In the genomic region with DNA sequence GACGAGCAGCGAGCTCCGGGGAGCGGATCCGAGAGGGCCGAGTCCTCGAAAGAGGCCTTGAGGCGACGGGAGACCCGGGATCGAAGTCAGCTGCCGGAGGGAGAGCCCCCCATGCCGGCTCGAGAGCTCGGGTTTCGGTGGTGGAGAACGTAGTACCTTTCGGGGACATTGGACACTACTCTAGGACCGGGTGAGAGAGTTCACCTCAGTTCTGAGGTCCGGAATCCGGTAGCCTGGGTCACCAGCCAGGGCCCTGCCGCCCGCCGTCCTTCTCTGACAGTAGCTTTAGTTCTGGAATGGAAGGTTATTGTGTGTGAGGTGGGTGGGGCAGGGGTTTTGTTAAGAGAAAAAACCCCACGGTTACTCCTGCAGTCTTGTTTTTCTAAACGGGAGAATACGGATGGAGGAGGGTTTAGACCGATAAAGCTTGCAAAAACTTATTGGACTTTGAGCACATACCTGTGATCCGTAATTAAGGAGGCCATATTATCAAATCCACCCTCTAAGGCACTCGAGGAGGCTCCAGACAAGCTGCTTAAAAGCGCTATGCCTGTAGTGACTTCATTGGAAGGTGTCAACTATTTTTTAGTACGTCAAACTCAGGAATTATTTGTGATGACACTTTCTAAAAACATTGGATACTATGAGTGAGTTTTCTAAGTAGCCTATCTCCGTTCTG, we compare ENCODE assay signal across 8 cellular contexts. TPM values are rescaled to one million over a fixed set of nuclear protein-coding genes. Genes with fewer than 3 reads are reported as not detected.
DNase-seq lines count a peak whose midpoint lies in the region; TF ChIP-seq lines count a peak whose summit lies in the region.

No MANE protein-coding gene starts in this region.

- no peak overlapping the region for H3K18ac ChIP-seq in H9 (ENCODE audit: insufficient read length, low read depth, low read length)

- no peak overlapping the region for H2BK5ac ChIP-seq in H9 (ENCODE audit: insufficient read length, low read length)

- H4K8ac ChIP-seq in H9 (replicated peaks; ENCODE audit: insufficient read length, low read depth, low read length) = no peak overlapping the region

- H3K27me3 Mint-ChIP-seq in H9 (ENCODE audit: low read depth) = no peaks in the 10 kb centered on the region

- H3K9ac ChIP-seq in H9 (ENCODE audit: extremely low read depth, insufficient read length, low read length) = peak overlapping the region; percentile 81
- H3K9ac ChIP-seq in iPS-20b (ENCODE audit: low read depth, low read length) = peak overlapping the region; percentile 92

- no peaks in the 10 kb centered on the region for H3K9me3 Mint-ChIP-seq in H9

- H4K20me1 ChIP-seq in H9 (ENCODE audit: control insufficient read depth, insufficient read depth, insufficient read length) = no peaks in the 10 kb centered on the region

- H3K4me3 ChIP-seq in ascending aorta (peak overlapping the region; percentile 95 to 100), iPS-20b (ENCODE audit: low read length) (peak overlapping the region; percentile 98)

- H4K91ac ChIP-seq in H9 (ENCODE audit: insufficient read length, low read depth, low read length) = no peak overlapping the region

- H3K9me3 ChIP-seq in H9 (ENCODE audit: control insufficient read depth, low read depth, low read length) = no peaks in the 10 kb centered on the region
- H3K9me3 ChIP-seq in ascending aorta = no peaks in the 10 kb centered on the region
- no peaks in the 10 kb centered on the region for H3K9me3 ChIP-seq in iPS-20b (ENCODE audit: insufficient read depth, low read depth, low read length)

- H3K4me1 ChIP-seq in H9 (ENCODE audit: insufficient read depth, low read length) (0 out of 2 replicates have a peak, but pooled peaks cover 6% of the 10 kb centered on the region), ascending aorta (peaks cover 0 to 22% of the 10 kb centered on the region in 2 donors), iPS-20b (ENCODE audit: insufficient read depth, low read length) (peaks cover 6% of the 10 kb centered on the region; the same call in 1 of the 2 replicates)

- no peak overlapping the region for H2BK15ac ChIP-seq in H9 (ENCODE audit: low read depth, low read length)

- H3K4me3 Mint-ChIP-seq in H9 = peak overlapping the region; percentile 97 to 99

- no CpG with 5 or more reads among the region's 33 CpGs for WGBS in H9 (ENCODE audit: extremely low coverage, insufficient read length, low lambda C conversion rate)

- H3K14ac ChIP-seq in H9 (ENCODE audit: insufficient read depth, low read length) = peak overlapping the region; percentile 73

- no peak overlapping the region for H4K5ac ChIP-seq in H9 (ENCODE audit: insufficient read length, low read depth, low read length)

- no peak for TF ChIP-seq CTCF in H9 (conservative IDR thresholded peaks at IDR 0.05)
- TF ChIP-seq CTCF in ascending aorta (IDR thresholded peaks at IDR 0.05) = no peak

- no peak overlapping the region for H2BK12ac ChIP-seq in H9 (ENCODE audit: insufficient read length, low read depth, low read length)

- H3K4me1 Mint-ChIP-seq in H9 = peaks cover 17 to 18% of the 10 kb centered on the region in 2 experiments

- no peak overlapping the region for H3K4ac ChIP-seq in H9 (ENCODE audit: low read depth, low read length)

- no peaks in the 10 kb centered on the region for H3K36me3 ChIP-seq in ascending aorta
- no peaks in the 10 kb centered on the region for H3K36me3 ChIP-seq in iPS-20b (ENCODE audit: insufficient read depth, low read depth, low read length)

- no peak overlapping the region for H2AFZ ChIP-seq in H9 (ENCODE audit: low read length)

- no peaks in the 10 kb centered on the region for H3K79me1 ChIP-seq in H9 (ENCODE audit: insufficient read depth, low read depth, low read length, poor library complexity, severe bottlenecking)

- no peak overlapping the region for H2BK120ac ChIP-seq in H9 (ENCODE audit: low read depth, low read length, poor library complexity, severe bottlenecking)

- H3K79me2 ChIP-seq in H9 (ENCODE audit: insufficient read depth, low read length) = peaks cover 9% of the 10 kb centered on the region; the same call in 1 of the 2 replicates

- H3K23ac ChIP-seq in H9 (ENCODE audit: insufficient read length, low read depth, low read length) = no peak overlapping the region

- H3K36me3 Mint-ChIP-seq in H9 (ENCODE audit: insufficient read depth in 1 of 3, low read depth in 3 of 3) = peaks cover 0 to 1% (median 0%) of the 10 kb centered on the region in 3 experiments; a peak in 2 of 7 replicates

- intact Hi-C loops in ascending aorta (cut with DNase I) = loop anchor here (1.0 to 10.0 kb wide), 5 partner anchors 67 to 1753 kb away; a partner anchor contains a TSS

- H3K27ac ChIP-seq in H9 (ENCODE audit: insufficient read length, low read depth, low read length) = no peak overlapping the region
- H3K27ac ChIP-seq in ascending aorta = peak overlapping the region; percentile 97 to 98
- H3K27ac ChIP-seq in iPS-20b (ENCODE audit: low read length) = peak overlapping the region; percentile 83

- H3T11ph ChIP-seq in H9 (ENCODE audit: low read length) = no peak overlapping the region

- H2BK20ac ChIP-seq in H9 (ENCODE audit: low read depth, low read length, poor library complexity, severe bottlenecking) = no peak overlapping the region

- no peak overlapping the region for H2AK5ac ChIP-seq in H9 (ENCODE audit: insufficient read length, low read length)

- H3K23me2 ChIP-seq in H9 (ENCODE audit: insufficient read length, low read depth, low read length, poor library complexity, severe bottlenecking) = peaks cover 10% of the 10 kb centered on the region

- H3K27me3 ChIP-seq in H9 (ENCODE audit: insufficient read depth, low read length) = no peaks in the 10 kb centered on the region
- H3K27me3 ChIP-seq in ascending aorta = no peaks in the 10 kb centered on the region
- H3K27me3 ChIP-seq in iPS-20b (ENCODE audit: insufficient read depth, low read length) = no peaks in the 10 kb centered on the region

- DNase-seq in DMS53 (lab: John Stamatoyannopoulos, UW) = peak; percentile 74
- no peak for DNase-seq in DMS53 treated with DMSO at 0.1 percent for 48 hours (lab: John Stamatoyannopoulos, UW; ENCODE audit: unreplicated experiment)
- DNase-seq in H9 = no peak
- peak; percentile 45 for DNase-seq in NAMALWA (ENCODE audit: low spot score)
- DNase-seq in ascending aorta (ENCODE audit: low spot score in 2 of 2) = no peak
- peak; percentile 18 for DNase-seq in stimulated activated CD4-positive, alpha-beta T cell treated with anti-CD3 and anti-CD28 coated beads, Interleukin-4, amount 100 ng/mL, for 24 hours
- DNase-seq in midbrain (lab: John Stamatoyannopoulos, UW) = no peak

- H3K56ac ChIP-seq in H9 (ENCODE audit: insufficient read length, low read depth, low read length) = no peak overlapping the region

- peak overlapping the region; percentile 24 to 70 (median 57); a peak in 4 of 7 replicates for H3K27ac Mint-ChIP-seq in H9

- peak overlapping the region; percentile 94 for H3K4me2 ChIP-seq in H9 (ENCODE audit: insufficient read depth, insufficient read length, low read length)

RNA-seq across cellular contexts. Expression of a gene that starts 0.8 kb away (rescaled TPM):
- total RNA-seq in H9 (2021) (41.4 and 42.0 TPM in 2 replicates), ascending aorta (11.6 TPM)

RNA-seq across cellular contexts. Expression of a gene that starts 0.9 kb away (rescaled TPM):
- total RNA-seq in H9 (2021) (3.2 and 3.4 TPM in 2 replicates), ascending aorta (not detected)

Comparison
In these comparisons a context has a peak if more than half of its experiments do, and no peak if none do; other contexts are left out.
1. DNase-seq: peak in DMS53 (single experiment), NAMALWA (single experiment) and stimulated activated CD4-positive, alpha-beta T cell treated with anti-CD3 and anti-CD28 coated beads, Interleukin-4, amount 100 ng/mL, for 24 hours (single experiment); none in DMS53 treated with DMSO at 0.1 percent for 48 hours (single experiment), H9 (single experiment), ascending aorta (0 of 2) and midbrain (single experiment).